ENCODE assay signal across 8 cellular contexts in genomic region chr3:9399746-9400145, GRCh38. TPM values are rescaled to one million over a fixed set of nuclear protein-coding genes. Genes with fewer than 3 reads are reported as not detected.
A peak's percentile ranks its signal among the peaks of the same experiment; 100 is the strongest.
DNase-seq lines count a peak whose midpoint lies in the region; ATAC-seq and TF ChIP-seq lines count a peak whose summit lies in the region.

No MANE protein-coding gene starts in this region.

- peak overlapping the region; percentile 100 for H3K4me3 Mint-ChIP-seq in WTC11
- peak overlapping the region; percentile 92 to 99 (median 98) for H3K4me3 Mint-ChIP-seq in naive thymus-derived CD8-positive, alpha-beta T cell

- H3K27ac Mint-ChIP-seq in WTC11 = peak overlapping the region; percentile 73
- H3K27ac Mint-ChIP-seq in naive thymus-derived CD8-positive, alpha-beta T cell = peak overlapping the region; percentile 30 to 98 (median 85)

- peak; percentile 13 for ATAC-seq in WTC11
- ATAC-seq in naive thymus-derived CD8-positive, alpha-beta T cell = no peak
- ATAC-seq in activated CD4-positive, CD25-positive, alpha-beta regulatory T cell treated with anti-CD3 and anti-CD28 coated beads, Interleukin-2, amount 50 U/mL, for 24 hours = no peak

- H3K9me3 Mint-ChIP-seq in WTC11 = no peaks in the 10 kb centered on the region
- H3K9me3 Mint-ChIP-seq in naive thymus-derived CD8-positive, alpha-beta T cell = no peaks in the 10 kb centered on the region

- H3K4me1 Mint-ChIP-seq in WTC11 = peaks cover 64% of the 10 kb centered on the region
- peaks cover 49 to 75% (median 69%) of the 10 kb centered on the region in 4 donors for H3K4me1 Mint-ChIP-seq in naive thymus-derived CD8-positive, alpha-beta T cell

- POLR2A ChIA-PET in WTC11 (lab: Charles Lee) = interaction anchor here (0.7 to 1.6 kb wide), 6 partner anchors 8 to 1102 kb away, joined by 3 to 15 read pairs (median 5); no protein-coding TSS in a partner anchor
- POLR2A ChIA-PET in naive thymus-derived CD8-positive, alpha-beta T cell (lab: Charles Lee) = interaction anchor here (0.8 to 1.0 kb wide), 3 partner anchors 17 to 249 kb away, joined by 5 to 6 read pairs (median 5); partner anchors contain the start of gene THUMPD3

- TF ChIP-seq CTCF in GM12864 (IDR thresholded peaks at IDR 0.05; ENCODE audit: low read depth, low read length, missing control alignments) = no peak
- TF ChIP-seq CTCF in WTC11 (IDR thresholded peaks at IDR 0.05) = no peak
- TF ChIP-seq CTCF in foreskin fibroblast (IDR thresholded peaks at IDR 0.05; ENCODE audit: low read depth, low read length) = no peak

- no peaks in the 10 kb centered on the region for H3K27me3 Mint-ChIP-seq in WTC11 (ENCODE audit: low read depth)
- peaks cover 0 to 4% (median 0%) of the 10 kb centered on the region in 5 donors for H3K27me3 Mint-ChIP-seq in naive thymus-derived CD8-positive, alpha-beta T cell

- H3K4me3 ChIP-seq in GM12864 (ENCODE audit: low read depth, low read length) = peak overlapping the region; percentile 100
- peak overlapping the region; percentile 84 to 98 for H3K4me3 ChIP-seq in foreskin fibroblast (ENCODE audit: low read depth in 1 of 2, low read length in 2 of 2)

- DNase-seq in 8988T (peak; percentile 53), GM12864 (ENCODE audit: low read depth) (no peak), NCI-H2171 (lab: John Stamatoyannopoulos, UW) (peak; percentile 78), WTC11 (ENCODE audit: low spot score) (peak; percentile 63), foreskin fibroblast (peak; percentile 93 to 95), HPDE6-E6E7 (ENCODE audit: extremely low spot score) (no peak)
- no peak for DNase-seq in naive thymus-derived CD8-positive, alpha-beta T cell

- CTCF ChIA-PET in WTC11 (lab: Charles Lee) = interaction anchor here (0.5 to 1.7 kb wide), 6 partner anchors 11 to 276 kb away, joined by 3 to 7 read pairs (median 4); no protein-coding TSS in a partner anchor

- H3K36me3 Mint-ChIP-seq in WTC11 = peaks cover 21% of the 10 kb centered on the region
- peaks cover 0 to 8% (median 0%) of the 10 kb centered on the region in 3 donors for H3K36me3 Mint-ChIP-seq in naive thymus-derived CD8-positive, alpha-beta T cell

TF ChIP-seq in WTC11, 78 proteins besides CTCF, POLR2A, EP300 and RAD21:
- TF ChIP-seq USF1 (CRISPR knock-in tag; IDR thresholded peaks at IDR 0.05) (no peak), ZNF281 (CRISPR knock-in tag; IDR thresholded peaks at IDR 0.05) (0 out of 2 replicates have a peak, but pooled peaks have one; percentile 39)
TF ChIP-seq in WTC11: peak in this region for 1.

RNA-seq across cellular contexts. Expression of gene SETD5, which starts 2.3 kb away (rescaled TPM):
- 247 to 279 TPM (median 268 TPM) in 3 replicates for total RNA-seq in WTC11 (2021)
- 100 to 1,000 TPM; 143 to 146 TPM for total RNA-seq in naive thymus-derived CD8-positive, alpha-beta T cell
- 10 to 100 TPM; 16.0 to 43.0 (median 24.7) TPM for polyA plus RNA-seq in naive thymus-derived CD8-positive, alpha-beta T cell

RNA-seq across cellular contexts. Expression of gene THUMPD3, which starts 36.9 kb away (rescaled TPM):
- total RNA-seq in WTC11 (2021) = 55.2 to 67.5 TPM (median 66.0 TPM) in 3 replicates
- total RNA-seq in naive thymus-derived CD8-positive, alpha-beta T cell = 10 to 100 TPM; 42.6 to 43.3 TPM
- 10 to 100 TPM; 22.7 to 30.8 (median 23.5) TPM for polyA plus RNA-seq in naive thymus-derived CD8-positive, alpha-beta T cell

Comparison
In these comparisons a context has a peak if more than half of its experiments do, and no peak if none do; other contexts are left out.
1. DNase-seq: peak in 8988T (single experiment), NCI-H2171 (single experiment), WTC11 (single experiment) and foreskin fibroblast (2 of 2); none in GM12864 (single experiment), naive thymus-derived CD8-positive, alpha-beta T cell (0 of 10) and HPDE6-E6E7 (single experiment).